In genomic region chr1:161098161-161099068, GRCh38 we compare ENCODE assay signal across 8 cellular contexts. TPM values are rescaled to one million over a fixed set of nuclear protein-coding genes. Genes with fewer than 3 reads are reported as not detected.
DNase-seq lines count a peak whose midpoint lies in the region; ATAC-seq and TF ChIP-seq lines count a peak whose summit lies in the region.

Gene KLHDC9 (plus strand): TSS chr1:161098361. CDS start chr1:161098536, 175 bp downstream.

- H3K36me3 ChIP-seq in mammary epithelial cell (ENCODE audit: insufficient read depth, low read length): peaks cover 2% of the 10 kb centered on the region

- CTCF ChIA-PET in mammary epithelial cell (lab: Charles Lee; ENCODE audit: low non-redundant PET): interaction anchor here (0.5 to 2.2 kb wide), 6 partner anchors 27 to 264 kb away, joined by 3 to 13 read pairs (median 6); partner anchors contain the start of gene USF1

- H3K9ac ChIP-seq in mammary epithelial cell (ENCODE audit: insufficient read depth, low read length): no peak within 1 kb of the TSS

- no peaks in the 10 kb centered on the region for H4K20me1 ChIP-seq in mammary epithelial cell (ENCODE audit: insufficient read depth, low read length)

- no peaks in the 10 kb centered on the region for H3K27me3 ChIP-seq in mammary epithelial cell (ENCODE audit: insufficient read depth, low read length)

- H3K4me1 ChIP-seq in mammary epithelial cell (ENCODE audit: insufficient read depth, low read length): peaks cover 30% of the 10 kb centered on the region

- DNase-seq in EH (ENCODE audit: low read depth) (peak; percentile 72), NAMALWA (ENCODE audit: low spot score) (peak; percentile 72), mammary epithelial cell (peak; percentile 67), iPS-NIHi11 (ENCODE audit: low spot score) (peak; percentile 97), UCSD-AML1 (lab: John Stamatoyannopoulos, UW; ENCODE audit: unreplicated experiment) (no peak)

- no TSS peak for BruUV-seq in mammary epithelial cell (replicated peaks; lab: Mats Ljungman, UMichigan)

- peak within 1 kb of the TSS; percentile 33 to 66 (median 52) for H3K4me3 ChIP-seq in mammary epithelial cell (replicated peaks in 1 of 3; ENCODE audit: insufficient read depth in 1 of 3, low read depth in 2 of 3, low read length in 3 of 3)
- H3K4me3 ChIP-seq in skin epidermis: peak within 1 kb of the TSS; percentile 44 to 58 (median 46)

- in situ Hi-C loops in mammary epithelial cell (cut with MboI; ENCODE audit: low sequenced_read_pairs in 2 of 2): loop anchor here in 1 of 2 donors (5.0 to 25.0 kb wide), 2 partner anchors 56 to 261 kb away; no protein-coding TSS in a partner anchor

- peak; percentile 48 for ATAC-seq in GM21825 (IDR thresholded peaks at IDR 0.05; ENCODE audit: unreplicated experiment)

- H2AFZ ChIP-seq in mammary epithelial cell (ENCODE audit: low read depth, low read length): peak within 1 kb of the TSS; percentile 50

- no peaks in the 10 kb centered on the region for H3K9me3 ChIP-seq in mammary epithelial cell (replicated peaks; ENCODE audit: insufficient read depth, low read length)

- H3K27ac ChIP-seq in VCaP: peak within 1 kb of the TSS; percentile 80
- peak within 1 kb of the TSS; percentile 31 for H3K27ac ChIP-seq in mammary epithelial cell (ENCODE audit: insufficient read depth, low read depth, low read length)
- peak within 1 kb of the TSS in 18 of 21 experiments; percentile 5 to 81 (median 60) for H3K27ac ChIP-seq in skin epidermis

- intact Hi-C loops in mammary epithelial cell (cut with micrococcal nuclease): loop anchor here (1.0 to 2.0 kb wide), 3 partner anchors 41 to 372 kb away; no protein-coding TSS in a partner anchor

- 8% methylated on average over 27 of the region's 73 CpGs for WGBS in mammary epithelial cell (ENCODE audit: low coverage, missing lambda C conversion rate)

- TF ChIP-seq CTCF in VCaP (conservative IDR thresholded peaks at IDR 0.05): no peak
- no peak for TF ChIP-seq CTCF in mammary epithelial cell (conservative IDR thresholded peaks at IDR 0.05 in 1 of 2, IDR thresholded peaks at IDR 0.05 in 1 of 2; ENCODE audit: extremely low read depth in 1 of 2, insufficient read depth in 1 of 2, low read depth in 1 of 2, low read length in 2 of 2)

- peak within 1 kb of the TSS; percentile 94 for H3K4me2 ChIP-seq in mammary epithelial cell (ENCODE audit: insufficient read depth, low read depth, low read length)

- peaks cover 20% of the 10 kb centered on the region for H3K79me2 ChIP-seq in mammary epithelial cell (ENCODE audit: insufficient read depth, low read length)

- dilution Hi-C loops in mammary epithelial cell (cut with HindIII; ENCODE audit: low sequenced_read_pairs): loop anchor here (25.0 kb wide), 1 partner anchor 261 kb away; no protein-coding TSS in a partner anchor

RNA-seq across cellular contexts. Expression of gene KLHDC9, which starts in this region (rescaled TPM):
- total RNA-seq in mammary epithelial cell: 1 to 10 TPM; 3.0 to 3.8 TPM
- 1.7 TPM for polyA plus RNA-seq in mammary epithelial cell
- polyA minus RNA-seq in mammary epithelial cell: not detected
